In genomic region chr3:150388468-150389418, GRCh38 we compare ENCODE assay signal across 15 cellular contexts. TPM values are rescaled to one million over a fixed set of nuclear protein-coding genes. Genes with fewer than 3 reads are reported as not detected.
DNase-seq lines count a peak whose midpoint lies in the region; ATAC-seq and TF ChIP-seq lines count a peak whose summit lies in the region.
"Had no signal": no experiment of that assay in that cellular context is flagged by ENCODE, and none has a peak within 500 bp of the region (broad histone marks: within the 10 kb centered on the region; RNA-seq: fewer than 3 reads in every experiment).

No MANE protein-coding gene starts in this region.

- no peaks in the 10 kb centered on the region for H3K9me3 Mint-ChIP-seq in nephron

- H3K27ac Mint-ChIP-seq in nephron = peak overlapping the region in 2 of 3 experiments; percentile 4 to 18
- H3K27ac Mint-ChIP-seq: CD14-positive monocyte had no signal

- peaks cover 18% of the 10 kb centered on the region for H3K4me1 Mint-ChIP-seq in nephron

- in situ Hi-C loops in SK-MEL-5 (cut with HindIII; ENCODE audit: low pct_unique_long_range_greater_than_20kb, low sequenced_read_pairs) = no loop called here

- no peaks in the 10 kb centered on the region for H3K36me3 Mint-ChIP-seq in nephron (ENCODE audit: low read depth)
- H3K36me3 Mint-ChIP-seq: CD14-positive monocyte had no signal

- no peak overlapping the region for H3K4me3 Mint-ChIP-seq in nephron
- H3K4me3 Mint-ChIP-seq: CD14-positive monocyte had no signal

- DNase-seq in ELR (ENCODE audit: low read depth) (peak; percentile 35), SK-MEL-5 (ENCODE audit: low read depth, low spot score) (peak; percentile 66), fibroblast of peridontal ligament (ENCODE audit: extremely low read depth) (peak; percentile 38), SHP77 treated with DMSO at 0.1 percent for 48 hours (lab: John Stamatoyannopoulos, UW) (no peak), SIG-M5 treated with dmso at 0.1 percent for 504 hours (lab: John Stamatoyannopoulos, UW; ENCODE audit: unreplicated experiment) (no peak), NCI-H1048 (lab: John Stamatoyannopoulos, UW) (no peak)
- DNase-seq: AML-193, Karpas-422, MM.1S, NCI-H1930, NCI-H510A treated with DMSO at 0.1 percent for 48 hours, NCI-H82 had no signal

- no peak for TF ChIP-seq CTCF in nephron (IDR thresholded peaks at IDR 0.05; ENCODE audit: unreplicated experiment in 3 of 3)

- no peaks in the 10 kb centered on the region for H3K27me3 Mint-ChIP-seq in nephron (ENCODE audit: low read depth)

- ATAC-seq in activated CD4-positive, CD25-positive, alpha-beta regulatory T cell treated with anti-CD3 and anti-CD28 coated beads, Interleukin-2, amount 50 U/mL, for 24 hours = no peak

RNA-seq across cellular contexts. Expression of gene TSC22D2, which starts 19.4 kb away (rescaled TPM):
- 6.3 and 9.0 TPM in 2 replicates for total RNA-seq in SK-MEL-5 (2014; rRNA removed; shearing (Covaris generic))
- 18.3 and 21.8 TPM in 2 replicates for polyA plus RNA-seq in SK-MEL-5 (2015; cell fraction: cytosol; rRNA removed)
- 22.8 and 24.5 TPM in 2 replicates for polyA plus RNA-seq in SK-MEL-5 (2015; cell fraction: nucleus; rRNA removed)

Comparison
In these comparisons a context has a peak if more than half of its experiments do, and no peak if none do; other contexts are left out.
1. DNase-seq: peak in ELR (single experiment), SK-MEL-5 (single experiment) and fibroblast of peridontal ligament (single experiment); none in SHP77 treated with DMSO at 0.1 percent for 48 hours (single experiment), SIG-M5 treated with dmso at 0.1 percent for 504 hours (single experiment) and NCI-H1048 (single experiment).